In genomic region chr20:5570031-5570430, GRCh38 we compare ENCODE assay signal across 1 cellular context.
TF ChIP-seq lines count a peak whose summit lies in the region.

No MANE protein-coding gene starts in this region.

TF ChIP-seq in SK-N-SH, 30 proteins besides CTCF, POLR2A, EP300 and RAD21 (continued from another document):
- TF ChIP-seq IRF3 (IDR thresholded peaks at IDR 0.05; ENCODE audit: low read depth, low read length) (no peak), USF1 (IDR thresholded peaks at IDR 0.05; ENCODE audit: borderline replicate concordance, low read depth) (no peak)
